Comparison of ENCODE assay signal across 1 cellular context in genomic region chr2:127810637-127811396, GRCh38.
A peak's percentile ranks its signal among the peaks of the same experiment; 100 is the strongest.
TF ChIP-seq lines count a peak whose summit lies in the region.

WDR33 (minus strand) TSS chr2:127811171; CDS start chr2:127770981, 40,190 bp downstream.

TF ChIP-seq in HEK293, 187 proteins besides CTCF, POLR2A, EP300 and RAD21 (continued from another document and continues in another):
- TF ChIP-seq, protein P1, sequence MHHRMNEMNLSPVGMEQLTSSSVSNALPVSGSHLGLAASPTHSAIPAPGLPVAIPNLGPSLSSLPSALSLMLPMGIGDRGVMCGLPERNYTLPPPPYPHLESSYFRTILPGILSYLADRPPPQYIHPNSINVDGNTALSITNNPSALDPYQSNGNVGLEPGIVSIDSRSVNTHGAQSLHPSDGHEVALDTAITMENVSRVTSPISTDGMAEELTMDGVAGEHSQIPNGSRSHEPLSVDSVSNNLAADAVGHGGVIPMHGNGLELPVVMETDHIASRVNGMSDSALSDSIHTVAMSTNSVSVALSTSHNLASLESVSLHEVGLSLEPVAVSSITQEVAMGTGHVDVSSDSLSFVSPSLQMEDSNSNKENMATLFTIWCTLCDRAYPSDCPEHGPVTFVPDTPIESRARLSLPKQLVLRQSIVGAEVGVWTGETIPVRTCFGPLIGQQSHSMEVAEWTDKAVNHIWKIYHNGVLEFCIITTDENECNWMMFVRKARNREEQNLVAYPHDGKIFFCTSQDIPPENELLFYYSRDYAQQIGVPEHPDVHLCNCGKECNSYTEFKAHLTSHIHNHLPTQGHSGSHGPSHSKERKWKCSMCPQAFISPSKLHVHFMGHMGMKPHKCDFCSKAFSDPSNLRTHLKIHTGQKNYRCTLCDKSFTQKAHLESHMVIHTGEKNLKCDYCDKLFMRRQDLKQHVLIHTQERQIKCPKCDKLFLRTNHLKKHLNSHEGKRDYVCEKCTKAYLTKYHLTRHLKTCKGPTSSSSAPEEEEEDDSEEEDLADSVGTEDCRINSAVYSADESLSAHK (tag by site-specific recombination; IDR thresholded peaks at IDR 0.05) = 0 out of 2 replicates have a peak, but pooled peaks have one; percentile 4
- TF ChIP-seq ZNF169 (tag by site-specific recombination; IDR thresholded peaks at IDR 0.05) (no peak), ZNF239 (tag by site-specific recombination; IDR thresholded peaks at IDR 0.05) (no peak), GLIS2 (tag by site-specific recombination; IDR thresholded peaks at IDR 0.05) (0 out of 2 replicates have a peak, but pooled peaks have one; percentile 18), ZNF112 (tag by site-specific recombination; IDR thresholded peaks at IDR 0.05) (no peak), ZFHX2 (tag by site-specific recombination; conservative IDR thresholded peaks at IDR 0.05) (0 out of 2 replicates have a peak, but pooled peaks have one; percentile 12), ZBTB20 (tag by site-specific recombination; IDR thresholded peaks at IDR 0.05) (peak; percentile 52; the same call in 1 of the 2 replicates), ZNF341 (tag by site-specific recombination; IDR thresholded peaks at IDR 0.05; ENCODE audit: low read depth) (peak; percentile 32; the same call in 1 of the 2 replicates), ZXDB (tag by site-specific recombination; IDR thresholded peaks at IDR 0.05) (0 out of 2 replicates have a peak, but pooled peaks have one; percentile 37), ZNF2 (tag by site-specific recombination; IDR thresholded peaks at IDR 0.05) (0 out of 2 replicates have a peak, but pooled peaks have one; percentile 22), ZSCAN4 (tag by site-specific recombination; IDR thresholded peaks at IDR 0.05) (no peak), PBX3 (CRISPR knock-in tag; IDR thresholded peaks at IDR 0.05) (0 out of 2 replicates have a peak, but pooled peaks have one; percentile 68), RBAK (tag by site-specific recombination; IDR thresholded peaks at IDR 0.05) (no peak), SETDB1 (IDR thresholded peaks at IDR 0.05; ENCODE audit: insufficient read length, low read length) (no peak), ZNF335 (tag by site-specific recombination; conservative IDR thresholded peaks at IDR 0.05) (peak; percentile 97), ZNF76 (tag by site-specific recombination; IDR thresholded peaks at IDR 0.05; ENCODE audit: borderline replicate concordance, low read depth) (peak; percentile 83), ZNF223 (tag by site-specific recombination; IDR thresholded peaks at IDR 0.05) (no peak), KLF17 (tag by site-specific recombination; IDR thresholded peaks at IDR 0.05) (peak; percentile 41; the same call in 1 of the 2 replicates), YY2 (tag by site-specific recombination; IDR thresholded peaks at IDR 0.05) (peak; percentile 94), ZNF629 (tag by site-specific recombination; IDR thresholded peaks at IDR 0.05) (peak; percentile 94), HOXC10 (CRISPR knock-in tag; IDR thresholded peaks at IDR 0.05) (0 out of 2 replicates have a peak, but pooled peaks have one; percentile 6), ZNF266 (tag by site-specific recombination; IDR thresholded peaks at IDR 0.05; ENCODE audit: low read depth) (no peak), ZNF830 (tag by site-specific recombination; IDR thresholded peaks at IDR 0.05; ENCODE audit: low read depth) (no peak), ZFP37 (tag by site-specific recombination; IDR thresholded peaks at IDR 0.05) (peak; percentile 66; the same call in 1 of the 2 replicates), ZBTB1 (tag by site-specific recombination; IDR thresholded peaks at IDR 0.05) (peak; percentile 88), ZNF561 (tag by site-specific recombination; IDR thresholded peaks at IDR 0.05; ENCODE audit: borderline replicate concordance) (0 out of 2 replicates have a peak, but pooled peaks have one; percentile 7), ZNF518A (tag by site-specific recombination; conservative IDR thresholded peaks at IDR 0.05; ENCODE audit: low read depth) (peak; percentile 7; the same call in 1 of the 2 replicates)
- TF ChIP-seq, protein P2, sequence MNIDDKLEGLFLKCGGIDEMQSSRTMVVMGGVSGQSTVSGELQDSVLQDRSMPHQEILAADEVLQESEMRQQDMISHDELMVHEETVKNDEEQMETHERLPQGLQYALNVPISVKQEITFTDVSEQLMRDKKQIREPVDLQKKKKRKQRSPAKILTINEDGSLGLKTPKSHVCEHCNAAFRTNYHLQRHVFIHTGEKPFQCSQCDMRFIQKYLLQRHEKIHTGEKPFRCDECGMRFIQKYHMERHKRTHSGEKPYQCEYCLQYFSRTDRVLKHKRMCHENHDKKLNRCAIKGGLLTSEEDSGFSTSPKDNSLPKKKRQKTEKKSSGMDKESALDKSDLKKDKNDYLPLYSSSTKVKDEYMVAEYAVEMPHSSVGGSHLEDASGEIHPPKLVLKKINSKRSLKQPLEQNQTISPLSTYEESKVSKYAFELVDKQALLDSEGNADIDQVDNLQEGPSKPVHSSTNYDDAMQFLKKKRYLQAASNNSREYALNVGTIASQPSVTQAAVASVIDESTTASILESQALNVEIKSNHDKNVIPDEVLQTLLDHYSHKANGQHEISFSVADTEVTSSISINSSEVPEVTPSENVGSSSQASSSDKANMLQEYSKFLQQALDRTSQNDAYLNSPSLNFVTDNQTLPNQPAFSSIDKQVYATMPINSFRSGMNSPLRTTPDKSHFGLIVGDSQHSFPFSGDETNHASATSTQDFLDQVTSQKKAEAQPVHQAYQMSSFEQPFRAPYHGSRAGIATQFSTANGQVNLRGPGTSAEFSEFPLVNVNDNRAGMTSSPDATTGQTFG (tag by site-specific recombination; IDR thresholded peaks at IDR 0.05; ENCODE audit: borderline replicate concordance) = no peak
- TF ChIP-seq, protein P3, sequence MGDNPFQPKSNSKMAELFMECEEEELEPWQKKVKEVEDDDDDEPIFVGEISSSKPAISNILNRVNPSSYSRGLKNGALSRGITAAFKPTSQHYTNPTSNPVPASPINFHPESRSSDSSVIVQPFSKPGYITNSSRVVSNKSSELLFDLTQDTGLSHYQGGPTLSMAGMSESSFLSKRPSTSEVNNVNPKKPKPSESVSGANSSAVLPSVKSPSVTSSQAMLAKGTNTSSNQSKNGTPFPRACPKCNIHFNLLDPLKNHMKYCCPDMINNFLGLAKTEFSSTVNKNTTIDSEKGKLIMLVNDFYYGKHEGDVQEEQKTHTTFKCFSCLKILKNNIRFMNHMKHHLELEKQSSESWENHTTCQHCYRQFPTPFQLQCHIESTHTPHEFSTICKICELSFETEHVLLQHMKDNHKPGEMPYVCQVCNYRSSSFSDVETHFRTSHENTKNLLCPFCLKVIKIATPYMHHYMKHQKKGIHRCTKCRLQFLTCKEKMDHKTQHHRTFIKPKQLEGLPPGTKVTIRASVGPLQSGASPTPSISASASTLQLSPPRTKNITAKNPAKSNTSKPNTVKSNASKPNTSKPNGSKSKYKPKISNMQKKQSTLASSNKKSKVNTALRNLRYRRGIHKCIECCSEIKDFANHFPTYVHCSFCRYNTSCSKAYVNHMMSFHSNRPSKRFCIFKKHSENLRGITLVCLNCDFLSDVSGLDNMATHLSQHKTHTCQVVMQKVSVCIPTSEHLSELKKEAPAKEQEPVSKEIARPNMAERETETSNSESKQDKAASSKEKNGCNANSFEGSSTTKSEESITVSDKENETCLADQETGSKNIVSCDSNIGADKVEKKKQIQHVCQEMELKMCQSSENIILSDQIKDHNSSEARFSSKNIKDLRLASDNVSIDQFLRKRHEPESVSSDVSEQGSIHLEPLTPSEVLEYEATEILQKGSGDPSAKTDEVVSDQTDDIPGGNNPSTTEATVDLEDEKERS (tag by site-specific recombination; IDR thresholded peaks at IDR 0.05) = 0 out of 2 replicates have a peak, but pooled peaks have one; percentile 43
- TF ChIP-seq, protein P4, sequence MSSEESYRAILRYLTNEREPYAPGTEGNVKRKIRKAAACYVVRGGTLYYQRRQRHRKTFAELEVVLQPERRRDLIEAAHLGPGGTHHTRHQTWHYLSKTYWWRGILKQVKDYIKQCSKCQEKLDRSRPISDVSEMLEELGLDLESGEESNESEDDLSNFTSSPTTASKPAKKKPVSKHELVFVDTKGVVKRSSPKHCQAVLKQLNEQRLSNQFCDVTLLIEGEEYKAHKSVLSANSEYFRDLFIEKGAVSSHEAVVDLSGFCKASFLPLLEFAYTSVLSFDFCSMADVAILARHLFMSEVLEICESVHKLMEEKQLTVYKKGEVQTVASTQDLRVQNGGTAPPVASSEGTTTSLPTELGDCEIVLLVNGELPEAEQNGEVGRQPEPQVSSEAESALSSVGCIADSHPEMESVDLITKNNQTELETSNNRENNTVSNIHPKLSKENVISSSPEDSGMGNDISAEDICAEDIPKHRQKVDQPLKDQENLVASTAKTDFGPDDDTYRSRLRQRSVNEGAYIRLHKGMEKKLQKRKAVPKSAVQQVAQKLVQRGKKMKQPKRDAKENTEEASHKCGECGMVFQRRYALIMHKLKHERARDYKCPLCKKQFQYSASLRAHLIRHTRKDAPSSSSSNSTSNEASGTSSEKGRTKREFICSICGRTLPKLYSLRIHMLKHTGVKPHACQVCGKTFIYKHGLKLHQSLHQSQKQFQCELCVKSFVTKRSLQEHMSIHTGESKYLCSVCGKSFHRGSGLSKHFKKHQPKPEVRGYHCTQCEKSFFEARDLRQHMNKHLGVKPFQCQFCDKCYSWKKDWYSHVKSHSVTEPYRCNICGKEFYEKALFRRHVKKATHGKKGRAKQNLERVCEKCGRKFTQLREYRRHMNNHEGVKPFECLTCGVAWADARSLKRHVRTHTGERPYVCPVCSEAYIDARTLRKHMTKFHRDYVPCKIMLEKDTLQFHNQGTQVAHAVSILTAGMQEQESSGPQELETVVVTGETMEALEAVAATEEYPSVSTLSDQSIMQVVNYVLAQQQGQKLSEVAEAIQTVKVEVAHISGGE (tag by site-specific recombination; conservative IDR thresholded peaks at IDR 0.05; ENCODE audit: low read depth) = 0 out of 2 replicates have a peak, but pooled peaks have one; percentile 15
